ENCODE assay signal across 8 cellular contexts in the genomic region with DNA sequence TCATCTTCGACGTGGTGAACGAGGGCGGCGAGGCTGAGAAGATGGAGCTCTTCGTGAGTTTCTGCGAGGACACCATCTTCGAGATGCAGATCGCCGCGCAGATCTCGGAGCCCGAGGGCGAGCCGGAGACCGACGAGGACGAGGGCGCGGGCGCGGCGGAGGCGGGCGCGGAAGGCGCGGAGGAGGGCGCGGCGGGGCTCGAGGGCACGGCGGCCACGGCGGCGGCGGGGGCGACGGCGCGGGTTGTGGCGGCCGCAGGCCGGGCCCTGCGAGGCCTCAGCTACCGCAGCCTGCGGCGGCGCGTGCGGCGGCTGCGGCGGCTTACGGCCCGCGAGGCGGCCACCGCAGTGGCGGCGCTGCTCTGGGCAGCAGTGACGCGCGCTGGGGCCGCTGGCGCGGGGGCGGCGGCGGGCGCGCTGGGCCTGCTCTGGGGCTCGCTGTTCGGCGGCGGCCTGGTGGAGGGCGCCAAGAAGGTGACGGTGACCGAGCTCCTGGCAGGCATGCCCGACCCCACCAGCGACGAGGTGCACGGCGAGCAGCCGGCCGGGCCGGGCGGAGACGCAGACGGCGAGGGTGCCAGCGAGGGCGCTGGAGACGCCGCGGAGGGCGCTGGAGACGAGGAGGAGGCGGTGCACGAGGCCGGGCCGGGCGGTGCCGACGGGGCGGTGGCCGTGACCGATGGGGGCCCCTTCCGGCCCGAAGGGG. TPM values are rescaled to one million over a fixed set of nuclear protein-coding genes. Genes with fewer than 3 reads are reported as not detected.
DNase-seq lines count a peak whose midpoint lies in the region.

No MANE protein-coding gene starts in this region.

- H3K27me3 Mint-ChIP-seq in activated naive CD4-positive, alpha-beta T cell treated with anti-CD3 and anti-CD28 coated beads, Interleukin-2, amount 50 U/mL, for 24 hours: peaks cover 8% of the 10 kb centered on the region

- H3K27ac Mint-ChIP-seq in activated naive CD4-positive, alpha-beta T cell treated with anti-CD3 and anti-CD28 coated beads, Interleukin-2, amount 50 U/mL, for 24 hours: no peak overlapping the region

- peak overlapping the region; percentile 27 for H4K91ac ChIP-seq in mesenchymal stem cell (ENCODE audit: low read length)

- no peak overlapping the region for H2AK5ac ChIP-seq in mesenchymal stem cell (ENCODE audit: low read length, severe bottlenecking)
- H2AK5ac ChIP-seq in mesendoderm (ENCODE audit: low read length): no peak overlapping the region

- 83% methylated on average over 111 of the region's 111 CpGs for WGBS in mesenchymal stem cell
- WGBS in mesendoderm (ENCODE audit: extremely low coverage, insufficient coverage, low lambda C conversion rate): no CpG with 5 or more reads among the region's 111 CpGs

- H4K8ac ChIP-seq in mesenchymal stem cell (ENCODE audit: low read length) (no peak overlapping the region), mesendoderm (ENCODE audit: low read depth, low read length) (no peak overlapping the region)

- H3K56ac ChIP-seq in mesendoderm (ENCODE audit: low read length): no peak overlapping the region

- H3K9ac ChIP-seq in mesenchymal stem cell (ENCODE audit: low read length) (no peak overlapping the region), mesendoderm (ENCODE audit: low read length) (no peak overlapping the region)

- H3K4me2 ChIP-seq in mesenchymal stem cell (ENCODE audit: low read length, poor library complexity, severe bottlenecking) (no peak overlapping the region), mesendoderm (ENCODE audit: low read length) (no peak overlapping the region)

- H3K36me3 Mint-ChIP-seq in activated naive CD4-positive, alpha-beta T cell treated with anti-CD3 and anti-CD28 coated beads, Interleukin-2, amount 50 U/mL, for 24 hours: no peaks in the 10 kb centered on the region

- no peaks in the 10 kb centered on the region for H3K27me3 ChIP-seq in H7 (ENCODE audit: control insufficient read depth, insufficient read depth, low read length)
- H3K27me3 ChIP-seq in mesenchymal stem cell (ENCODE audit: control insufficient read depth in 1 of 2, insufficient read depth in 1 of 2, low read length in 2 of 2): peaks cover 7 to 57% of the 10 kb centered on the region in 2 experiments
- no peaks in the 10 kb centered on the region for H3K27me3 ChIP-seq in mesendoderm (ENCODE audit: insufficient read depth, low read length, poor library complexity)

- H3K36me3 ChIP-seq in H7 (replicated peaks; ENCODE audit: control insufficient read depth, insufficient read depth, low read length): peaks cover 5% of the 10 kb centered on the region
- H3K36me3 ChIP-seq in mesenchymal stem cell (ENCODE audit: control insufficient read depth in 1 of 2, insufficient read depth in 2 of 2, low read depth in 1 of 2, low read length in 2 of 2): no peaks in the 10 kb centered on the region
- H3K36me3 ChIP-seq in mesendoderm (ENCODE audit: control insufficient read depth, insufficient read depth, low read length): no peaks in the 10 kb centered on the region

- H3K4me3 Mint-ChIP-seq in activated naive CD4-positive, alpha-beta T cell treated with anti-CD3 and anti-CD28 coated beads, Interleukin-2, amount 50 U/mL, for 24 hours: peak overlapping the region; percentile 80

- H3K79me1 ChIP-seq in mesenchymal stem cell (replicated peaks; ENCODE audit: low read length, poor library complexity, severe bottlenecking) (no peaks in the 10 kb centered on the region), mesendoderm (ENCODE audit: low read length) (no peaks in the 10 kb centered on the region)

- no peak overlapping the region for H3K4me3 ChIP-seq in H7 (ENCODE audit: insufficient read depth, low read depth, low read length)
- H3K4me3 ChIP-seq in mesenchymal stem cell (ENCODE audit: insufficient read depth in 1 of 2, low read depth in 1 of 2, low read length in 2 of 2): no peak overlapping the region
- H3K4me3 ChIP-seq in mesendoderm (ENCODE audit: low read length): no peak overlapping the region

- H3K4ac ChIP-seq in mesenchymal stem cell (ENCODE audit: low read depth in 1 of 2, low read length in 2 of 2) (no peak overlapping the region), mesendoderm (ENCODE audit: low read depth, low read length) (no peak overlapping the region)

- no peaks in the 10 kb centered on the region for H3K79me2 ChIP-seq in mesendoderm (ENCODE audit: control insufficient read depth, insufficient read depth, low read length)

- H3K14ac ChIP-seq in mesenchymal stem cell (ENCODE audit: low read length in 2 of 2): no peak overlapping the region

- no peak overlapping the region for H3K23ac ChIP-seq in mesenchymal stem cell (ENCODE audit: low read length in 2 of 2)
- no peak overlapping the region for H3K23ac ChIP-seq in mesendoderm (ENCODE audit: low read length)

- H3K18ac ChIP-seq in mesenchymal stem cell (ENCODE audit: low read depth in 1 of 2, low read length in 2 of 2): no peak overlapping the region
- no peak overlapping the region for H3K18ac ChIP-seq in mesendoderm (ENCODE audit: low read length)

- no peak overlapping the region for H2BK12ac ChIP-seq in mesenchymal stem cell (ENCODE audit: low read length in 2 of 2)

- no peak overlapping the region for H2BK5ac ChIP-seq in mesenchymal stem cell (ENCODE audit: low read depth, low read length, poor library complexity, severe bottlenecking)
- no peak overlapping the region for H2BK5ac ChIP-seq in mesendoderm (ENCODE audit: low read length)

- H2AFZ ChIP-seq in mesenchymal stem cell (ENCODE audit: low read depth, low read length): no peak overlapping the region

- DNase-seq in CD1c-positive myeloid dendritic cell (ENCODE audit: extremely low spot score) (peak; percentile 45), H7 (peak; percentile 54), mesenchymal stem cell (no peak), putamen (ENCODE audit: low spot score) (no peak), mesendoderm (no peak), islet precursor cell (no peak), NCI-H2171 (lab: John Stamatoyannopoulos, UW) (no peak)

- no peaks in the 10 kb centered on the region for H3K9me3 Mint-ChIP-seq in activated naive CD4-positive, alpha-beta T cell treated with anti-CD3 and anti-CD28 coated beads, Interleukin-2, amount 50 U/mL, for 24 hours

- H2BK120ac ChIP-seq in mesenchymal stem cell (ENCODE audit: low read depth, low read length): no peak overlapping the region
- no peak overlapping the region for H2BK120ac ChIP-seq in mesendoderm (ENCODE audit: low read depth, low read length)

- H3K9me3 ChIP-seq in mesenchymal stem cell (ENCODE audit: control insufficient read depth, low read length): no peaks in the 10 kb centered on the region

- no peak overlapping the region for H4K5ac ChIP-seq in mesendoderm (ENCODE audit: low read length)

- H3K27ac ChIP-seq in mesenchymal stem cell (ENCODE audit: low read length, poor library complexity, severe bottlenecking) (no peak overlapping the region), mesendoderm (ENCODE audit: low read depth, low read length) (no peak overlapping the region)

- no peak overlapping the region for H2BK15ac ChIP-seq in mesenchymal stem cell (ENCODE audit: low read depth, poor library complexity, severe bottlenecking)
- no peak overlapping the region for H2BK15ac ChIP-seq in mesendoderm (replicated peaks; ENCODE audit: low read depth)

- H3K4me1 ChIP-seq in mesenchymal stem cell (ENCODE audit: control insufficient read depth, insufficient read depth, low read depth, low read length) (peaks cover 3% of the 10 kb centered on the region), mesendoderm (ENCODE audit: control insufficient read depth, low read depth, low read length) (no peaks in the 10 kb centered on the region)

- H3K4me1 Mint-ChIP-seq in activated naive CD4-positive, alpha-beta T cell treated with anti-CD3 and anti-CD28 coated beads, Interleukin-2, amount 50 U/mL, for 24 hours: no peaks in the 10 kb centered on the region

RNA-seq across cellular contexts. Expression of gene MAP4K1, which starts 52.6 kb away (rescaled TPM):
- 8.2 and 13.7 TPM in 2 replicates for total RNA-seq in H7 (2014; rRNA removed; shearing (Covaris generic))
- 0.14 TPM for polyA plus RNA-seq in mesenchymal stem cell (2013, experiment 1 of 2)
- 0.08 TPM for polyA plus RNA-seq in mesenchymal stem cell (2013, experiment 2 of 2)
- polyA plus RNA-seq in mesendoderm (2013, experiment 1 of 2): 9.1 TPM
- 8.6 TPM for polyA plus RNA-seq in mesendoderm (2013, experiment 2 of 2)

RNA-seq across cellular contexts. Expression of gene EIF3K, which starts 53.9 kb away (rescaled TPM):
- total RNA-seq in H7 (2014; rRNA removed; shearing (Covaris generic)): 408 and 422 TPM in 2 replicates
- polyA plus RNA-seq in mesenchymal stem cell (2013, experiment 1 of 2): 221 TPM
- 218 TPM for polyA plus RNA-seq in mesenchymal stem cell (2013, experiment 2 of 2)
- 422 TPM for polyA plus RNA-seq in mesendoderm (2013, experiment 1 of 2)
- 421 TPM for polyA plus RNA-seq in mesendoderm (2013, experiment 2 of 2)

Comparison
In these comparisons a context has a peak if more than half of its experiments do, and no peak if none do; other contexts are left out.
1. DNase-seq: peak in CD1c-positive myeloid dendritic cell (single experiment) and H7 (single experiment); none in mesenchymal stem cell (single experiment), putamen (single experiment), mesendoderm (single experiment), islet precursor cell (single experiment) and NCI-H2171 (single experiment).